ENCODE assay signal across 8 cellular contexts in genomic region chr2:24919100-24919976, GRCh38. TPM values are rescaled to one million over a fixed set of nuclear protein-coding genes. Genes with fewer than 3 reads are reported as not detected.
DNase-seq lines count a peak whose midpoint lies in the region; ATAC-seq and TF ChIP-seq lines count a peak whose summit lies in the region.

No MANE protein-coding gene starts in this region.

- H3K9me3 ChIP-seq in prostate gland, result no peaks in the 10 kb centered on the region

- H3K4me1 ChIP-seq in prostate gland (replicated peaks), result no peaks in the 10 kb centered on the region

- peak; percentile 17 for ATAC-seq in HG02943 (IDR thresholded peaks at IDR 0.05; ENCODE audit: low read depth, unreplicated experiment)

- peak; percentile 64 for DNase-seq in NCI-H345 (lab: John Stamatoyannopoulos, UW)
- DNase-seq in NCI-H345 treated with DMSO at 0.1 percent for 48 hours (lab: John Stamatoyannopoulos, UW; ENCODE audit: unreplicated experiment), result no peak
- DNase-seq in NOMO-1 treated with DMSO at 0.1 percent for 48 hours (lab: John Stamatoyannopoulos, UW; ENCODE audit: unreplicated experiment), result peak; percentile 15
- peak; percentile 47 for DNase-seq in activated effector memory CD4-positive, alpha-beta T cell treated with Interleukin-2 at 50 U/mL for 16 hours
- DNase-seq in germinal center (ENCODE audit: low spot score), result peak; percentile 42
- peak; percentile 21 for DNase-seq in prostate gland (ENCODE audit: low spot score)
- DNase-seq in NCI-H187 treated with DMSO at 0.1 percent for 48 hours (lab: John Stamatoyannopoulos, UW), result no peak

- H3K4me3 ChIP-seq in prostate gland, result peak overlapping the region; percentile 57 to 59

- no peaks in the 10 kb centered on the region for H3K27me3 ChIP-seq in prostate gland (replicated peaks; ENCODE audit: insufficient read depth)

- no peak for TF ChIP-seq CTCF in prostate gland (IDR thresholded peaks at IDR 0.05)

- WGBS in prostate gland, result 4% methylated on average over 43 of the region's 67 CpGs

- no peak for TF ChIP-seq POLR2A in prostate gland (IDR thresholded peaks at IDR 0.05)

- intact Hi-C loops in prostate gland (cut with DNase I), result no loop called here

- H3K27ac ChIP-seq in prostate gland, result peak overlapping the region; percentile 67 to 72

- no peaks in the 10 kb centered on the region for H3K36me3 ChIP-seq in prostate gland

RNA-seq across cellular contexts. Expression of gene ADCY3, which starts 0.7 kb away (rescaled TPM):
- 10 to 100 TPM; 20.8 to 44.3 TPM for total RNA-seq in prostate gland

RNA-seq across cellular contexts. Expression of gene DNAJC27, which starts 52.4 kb away (rescaled TPM):
- total RNA-seq in prostate gland, result 1 to 10 TPM; 3.0 to 9.2 TPM

Comparison
In these comparisons a context has a peak if more than half of its experiments do, and no peak if none do; other contexts are left out.
1. DNase-seq: peak in NCI-H345 (single experiment), NOMO-1 treated with DMSO at 0.1 percent for 48 hours (single experiment), activated effector memory CD4-positive, alpha-beta T cell treated with Interleukin-2 at 50 U/mL for 16 hours (single experiment), germinal center (single experiment) and prostate gland (single experiment); none in NCI-H345 treated with DMSO at 0.1 percent for 48 hours (single experiment) and NCI-H187 treated with DMSO at 0.1 percent for 48 hours (single experiment).